9 cellular contexts compared by ENCODE assay signal in genomic region chr16:29993903-29994612, GRCh38. TPM values are rescaled to one million over a fixed set of nuclear protein-coding genes. Genes with fewer than 3 reads are reported as not detected.
DNase-seq lines count a peak whose midpoint lies in the region; ATAC-seq, FAIRE-seq and TF ChIP-seq lines count a peak whose summit lies in the region.
"Had no signal": no experiment of that assay in that cellular context is flagged by ENCODE, and none has a peak within 500 bp of the region (broad histone marks: within the 10 kb centered on the region; RNA-seq: fewer than 3 reads in every experiment).

No MANE protein-coding gene starts in this region.

- H2AFZ ChIP-seq in astrocyte (ENCODE audit: low read depth, low read length): no peak overlapping the region

- ATAC-seq in naive B cell (ENCODE audit: low read depth in 2 of 2): no peak

- peaks cover 13% of the 10 kb centered on the region for H4K20me1 ChIP-seq in astrocyte (ENCODE audit: insufficient read depth, low read length)

- H3K4me3 ChIP-seq in AG04449 (ENCODE audit: low read depth, low read length): peak overlapping the region; percentile 93
- peak overlapping the region; percentile 87; the same call in 1 of the 2 replicates for H3K4me3 ChIP-seq in HUES6 (ENCODE audit: low read depth, low read length)
- H3K4me3 ChIP-seq in astrocyte (ENCODE audit: insufficient read depth, low read depth, low read length): no peak overlapping the region

- peak overlapping the region; percentile 20 for H3K9ac ChIP-seq in HUES6 (ENCODE audit: low read length)
- peak overlapping the region; percentile 87 for H3K9ac ChIP-seq in astrocyte (ENCODE audit: low read length)

- TF ChIP-seq CTCF in AG04449 (IDR thresholded peaks at IDR 0.05; ENCODE audit: insufficient read depth, low read length, missing control alignments): no peak
- TF ChIP-seq CTCF in astrocyte (IDR thresholded peaks at IDR 0.05; ENCODE audit: insufficient read depth, low read depth, low read length): no peak
- no peak for TF ChIP-seq CTCF in GM20000 (IDR thresholded peaks at IDR 0.05; ENCODE audit: extremely low read depth, missing control alignments)

- peak overlapping the region; percentile 78 for H3K4me3 Mint-ChIP-seq in astrocyte (ENCODE audit: unreplicated experiment)
- peak overlapping the region; percentile 55 to 99 (median 96) for H3K4me3 Mint-ChIP-seq in naive B cell

- peaks cover 51% of the 10 kb centered on the region for H3K36me3 ChIP-seq in HUES6 (ENCODE audit: control insufficient read depth, insufficient read depth, low read length)
- peaks cover 21% of the 10 kb centered on the region for H3K36me3 ChIP-seq in astrocyte (ENCODE audit: insufficient read depth, low read length)

- H3K79me2 ChIP-seq in astrocyte (ENCODE audit: insufficient read depth, low read length): peaks cover 16% of the 10 kb centered on the region

- H3K9me3 Mint-ChIP-seq in astrocyte (ENCODE audit: unreplicated experiment) (no peaks in the 10 kb centered on the region), naive B cell (no peaks in the 10 kb centered on the region)

- H3K4me1 ChIP-seq in HUES6 (ENCODE audit: control insufficient read depth, insufficient read depth, low read length) (no peaks in the 10 kb centered on the region), astrocyte (ENCODE audit: insufficient read depth, low read length) (peaks cover 12% of the 10 kb centered on the region)

- no peak overlapping the region for H3K27ac ChIP-seq in HUES6 (ENCODE audit: low read depth, low read length)
- H3K27ac ChIP-seq in astrocyte (ENCODE audit: low read depth, low read length): no peak overlapping the region

- peaks cover 8% of the 10 kb centered on the region for H3K4me1 Mint-ChIP-seq in astrocyte (ENCODE audit: low read depth, unreplicated experiment)
- peaks cover 31 to 41% (median 38%) of the 10 kb centered on the region in 3 donors for H3K4me1 Mint-ChIP-seq in naive B cell

- no peak for FAIRE-seq in astrocyte (lab: Jason Lieb, UNC)

- CTCF ChIA-PET in AG04449 (lab: Yijun Ruan, JAX): interaction anchor here (0.6 to 1.7 kb wide), 2 partner anchors 31 to 182 kb away, joined by 3 to 5 read pairs; partner anchors contain the start of gene PRRT2

- DNase-seq in AG04449 (ENCODE audit: low read depth, low spot score): no peak
- DNase-seq in astrocyte (ENCODE audit: low read depth): no peak
- DNase-seq in naive B cell: no peak
- no peak for DNase-seq in GM20000 (ENCODE audit: low spot score)
- DNase-seq in stimulated activated naive CD4-positive, alpha-beta T cell (lab: John Stamatoyannopoulos, UW): no peak
- no peak for DNase-seq in occipital lobe (lab: John Stamatoyannopoulos, UW)
- no peak for DNase-seq in CD1c-positive myeloid dendritic cell (ENCODE audit: extremely low spot score)

- POLR2A ChIA-PET in AG04449 (lab: Yijun Ruan, JAX): interaction anchor here (1.0 to 2.9 kb wide), 4 partner anchors 8 to 20 kb away, joined by 3 to 18 read pairs (median 4); partner anchors contain the start of gene TAOK2

- H3K27me3 Mint-ChIP-seq in astrocyte (ENCODE audit: low read depth, unreplicated experiment): no peaks in the 10 kb centered on the region
- H3K27me3 Mint-ChIP-seq in naive B cell: no peaks in the 10 kb centered on the region

- H3K9me3 ChIP-seq in HUES6 (ENCODE audit: control insufficient read depth, insufficient read depth, low read depth, low read length) (no peaks in the 10 kb centered on the region), astrocyte (ENCODE audit: insufficient read depth, low read depth, low read length) (no peaks in the 10 kb centered on the region)

- H3K27ac Mint-ChIP-seq in astrocyte (ENCODE audit: unreplicated experiment): peak overlapping the region; percentile 5
- H3K27ac Mint-ChIP-seq in naive B cell: peak overlapping the region; percentile 33 to 99 (median 90)

- no peaks in the 10 kb centered on the region for H3K27me3 ChIP-seq in HUES6 (ENCODE audit: control insufficient read depth, insufficient read depth, low read length)
- H3K27me3 ChIP-seq in astrocyte (ENCODE audit: insufficient read depth, low read length): no peaks in the 10 kb centered on the region

- H3K4me2 ChIP-seq in astrocyte (ENCODE audit: low read length): peak overlapping the region; percentile 86

- H3K36me3 Mint-ChIP-seq in astrocyte (ENCODE audit: low read depth, unreplicated experiment): peaks cover 13% of the 10 kb centered on the region
- no peaks in the 10 kb centered on the region for H3K36me3 Mint-ChIP-seq in naive B cell

RNA-seq across cellular contexts. Expression of gene HIRIP3, which starts 1.4 kb away (rescaled TPM):
- total RNA-seq in astrocyte (4.3 and 5.0 TPM in 2 replicates), occipital lobe (13.1 TPM)
- 10 to 100 TPM; 10.7 to 21.8 (median 13.3) TPM for polyA plus RNA-seq in naive B cell (ENCODE audit: low read depth in 6 of 6)

RNA-seq across cellular contexts. Expression of gene INO80E, which starts 2.0 kb away (rescaled TPM):
- 58.5 and 64.8 TPM in 2 replicates for total RNA-seq in astrocyte
- polyA plus RNA-seq in naive B cell (ENCODE audit: low read depth in 6 of 6): 1 to 10 TPM; 2.1 to 8.7 (median 6.9) TPM
- total RNA-seq in occipital lobe: 27.8 TPM

RNA-seq across cellular contexts. Expression of gene DOC2A, which starts 16.8 kb away (rescaled TPM):
- 0.50 and 0.89 TPM in 2 replicates for total RNA-seq in astrocyte
- not detected for polyA plus RNA-seq in naive B cell (ENCODE audit: low read depth in 6 of 6)
- total RNA-seq in occipital lobe: 10.5 TPM
- total RNA-seq: T-helper 1 cell treated with Interleukin-12 subunit alpha and Interleukin-12 subunit beta and Interleukin-4 antibody, amounts not matched to agents 30 ng/mL and 1 ng/mL, for 36 hours had no signal

RNA-seq across cellular contexts. Expression of gene TAOK2, which starts 20.4 kb away (rescaled TPM):
- total RNA-seq in astrocyte (55.2 and 55.9 TPM in 2 replicates), occipital lobe (49.8 TPM)
- polyA plus RNA-seq in naive B cell (ENCODE audit: low read depth in 6 of 6): 1 to 10 TPM; 2.3 to 8.5 (median 3.4) TPM

RNA-seq across cellular contexts. Expression of gene C16orf92, which starts 28.9 kb away (rescaled TPM):
- not detected in 2 replicates for total RNA-seq in astrocyte
- polyA plus RNA-seq in naive B cell (ENCODE audit: low read depth in 6 of 6): not detected
- total RNA-seq in occipital lobe: not detected
- total RNA-seq: T-helper 1 cell treated with Interleukin-12 subunit alpha and Interleukin-12 subunit beta and Interleukin-4 antibody, amounts not matched to agents 30 ng/mL and 1 ng/mL, for 36 hours had no signal
